ENCODE assay signal across 19 cellular contexts in the genomic region with DNA sequence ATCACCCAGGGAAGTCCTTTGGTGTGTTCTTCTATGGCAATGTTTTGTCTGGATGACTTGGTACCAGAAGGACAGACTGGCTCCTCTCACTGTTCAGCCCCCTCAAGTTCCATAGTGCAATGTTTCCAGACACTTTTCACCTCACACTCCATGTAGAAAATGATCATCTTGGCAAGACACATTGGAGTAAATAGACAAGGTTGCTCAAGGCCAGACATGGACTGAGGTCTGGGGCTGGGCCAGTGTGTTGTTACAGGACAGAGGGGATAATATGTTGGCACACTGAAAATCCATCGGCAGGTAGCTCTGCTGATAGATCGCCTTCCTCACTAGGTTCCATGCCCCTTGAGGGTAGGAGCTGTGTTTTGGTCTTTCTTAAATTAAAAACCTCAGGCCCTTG. TPM values are rescaled to one million over a fixed set of nuclear protein-coding genes. Genes with fewer than 3 reads are reported as not detected.
DNase-seq lines count a peak whose midpoint lies in the region; ATAC-seq, FAIRE-seq and TF ChIP-seq lines count a peak whose summit lies in the region.
"Had no signal": no experiment of that assay in that cellular context is flagged by ENCODE, and none has a peak within 500 bp of the region (broad histone marks: within the 10 kb centered on the region; RNA-seq: fewer than 3 reads in every experiment).

No MANE protein-coding gene starts in this region.

- peaks cover 0 to 1% (median 0%) of the 10 kb centered on the region in 3 donors for H3K27me3 Mint-ChIP-seq in immature natural killer cell (ENCODE audit: low read depth in 3 of 3)

- no peak overlapping the region for H3K4me3 Mint-ChIP-seq in immature natural killer cell
- H3K4me3 Mint-ChIP-seq: CD4-positive, alpha-beta memory T cell; GM23338; H9 had no signal

- FAIRE-seq in HTR-8/SVneo (lab: Jason Lieb, UNC): peak; percentile 31
- FAIRE-seq: GM12891, GM18507 had no signal

- H3K36me3 ChIP-seq in gastrocnemius medialis: no peaks in the 10 kb centered on the region

- peak; percentile 53 for ATAC-seq in left ventricle myocardium superior
- no peak for ATAC-seq in gastrocnemius medialis
- ATAC-seq: GM23338, HCT116 had no signal

- intact Hi-C loops in left ventricle myocardium superior (cut with micrococcal nuclease) (no loop called here), cardiac septum (cut with DNase I) (no loop called here), gastrocnemius medialis (cut with DNase I; ENCODE audit: low total_unique reads) (no loop called here)

- peaks cover 55 to 77% of the 10 kb centered on the region in 2 donors for H3K4me1 ChIP-seq in gastrocnemius medialis

- DNase-seq in left ventricle myocardium superior (no peak), cardiac septum (ENCODE audit: low spot score) (no peak), HTR-8/SVneo (ENCODE audit: insufficient read length, low spot score) (no peak), immature natural killer cell (no peak), gastrocnemius medialis (no peak), kidney tubule cell (ENCODE audit: low spot score) (no peak)
- DNase-seq: C1 segment of cervical spinal cord; Calu3; CD4-positive, alpha-beta memory T cell; COR-L47; DMS53; DMS79 treated with DMSO at 0.1 percent for 48 hours; GF-D8; H9 had no signal

- H3K27ac Mint-ChIP-seq in immature natural killer cell: peak overlapping the region in 5 of 6 donors; percentile 27 to 48 (median 43)
- H3K27ac Mint-ChIP-seq: CD4-positive, alpha-beta memory T cell; GM23338 had no signal

- H3K9me3 Mint-ChIP-seq in immature natural killer cell: no peaks in the 10 kb centered on the region
- H3K9me3 Mint-ChIP-seq: GM23338, H9 had no signal

- H3K27ac ChIP-seq in gastrocnemius medialis: peak overlapping the region in 3 of 4 donors; percentile 2 to 11 (median 5)

- no peaks in the 10 kb centered on the region for H3K36me3 Mint-ChIP-seq in immature natural killer cell
- H3K36me3 Mint-ChIP-seq: CD4-positive, alpha-beta memory T cell had no signal

- H3K27me3 ChIP-seq in gastrocnemius medialis: no peaks in the 10 kb centered on the region

- no peaks in the 10 kb centered on the region for H3K9me3 ChIP-seq in gastrocnemius medialis

- H3K4me1 Mint-ChIP-seq in immature natural killer cell: peaks cover 30 to 46% of the 10 kb centered on the region in 2 donors
- H3K4me1 Mint-ChIP-seq: CD4-positive, alpha-beta memory T cell had no signal

- in situ Hi-C loops in gastrocnemius medialis (cut with MboI; ENCODE audit: low sequenced_read_pairs in 4 of 4): no loop called here

- TF ChIP-seq POLR2A in gastrocnemius medialis (IDR thresholded peaks at IDR 0.05): no peak

- no peak overlapping the region for H3K4me3 ChIP-seq in gastrocnemius medialis
- H3K4me3 ChIP-seq: GM23338 had no signal

- TF ChIP-seq CTCF in gastrocnemius medialis (IDR thresholded peaks at IDR 0.05 in 4 of 5, conservative IDR thresholded peaks at IDR 0.05 in 1 of 5): no peak

RNA-seq across cellular contexts. Expression of gene C1orf21, which starts 51.5 kb away (rescaled TPM):
- 45.6 TPM for total RNA-seq in left ventricle myocardium superior
- 93.6 TPM for total RNA-seq in cardiac septum
- polyA plus RNA-seq in immature natural killer cell: 100 to 1,000 TPM; 119 to 149 (median 130) TPM
- total RNA-seq in gastrocnemius medialis: 100 to 1,000 TPM; 106 to 206 (median 154) TPM
- total RNA-seq: G401 had no signal
